ENCODE assay signal across 13 cellular contexts in genomic region chr3:50632450-50632849, GRCh38. TPM values are rescaled to one million over a fixed set of nuclear protein-coding genes. Genes with fewer than 3 reads are reported as not detected.
DNase-seq lines count a peak whose midpoint lies in the region; ATAC-seq and TF ChIP-seq lines count a peak whose summit lies in the region.
"Had no signal": no experiment of that assay in that cellular context is flagged by ENCODE, and none has a peak within 500 bp of the region (broad histone marks: within the 10 kb centered on the region; RNA-seq: fewer than 3 reads in every experiment).

No MANE protein-coding gene starts in this region.

- H3K27me3 ChIP-seq in stomach (no peaks in the 10 kb centered on the region), endodermal cell (ENCODE audit: control insufficient read depth, insufficient read depth, low read length, poor library complexity, severe bottlenecking) (no peaks in the 10 kb centered on the region)
- H3K27me3 ChIP-seq: ovary had no signal

- H3K4me3 Mint-ChIP-seq in T-cell (peak overlapping the region in 1 of 3 donors; percentile 35), endodermal cell (no peak overlapping the region)

- H3K9ac ChIP-seq in endodermal cell (ENCODE audit: extremely low read depth, low read length, poor library complexity, severe bottlenecking), result no peak overlapping the region

- POLR2A ChIA-PET in T-cell (lab: Charles Lee), result interaction anchor here in 1 of 2 donors (0.6 kb wide), 1 partner anchor 1032 kb away, joined by 10 read pairs; no protein-coding TSS in a partner anchor

- intact Hi-C loops in stomach (cut with DNase I; ENCODE audit: low total_unique reads), result no loop called here

- TF ChIP-seq EP300 in stomach (IDR thresholded peaks at IDR 0.05), result no peak

- H3K9me3 Mint-ChIP-seq in T-cell, result no peaks in the 10 kb centered on the region
- H3K9me3 Mint-ChIP-seq in endodermal cell, result no peaks in the 10 kb centered on the region

- ATAC-seq in HG02852 (IDR thresholded peaks at IDR 0.05; ENCODE audit: unreplicated experiment), result peak; percentile 38
- peak; percentile 24 to 39 (median 32) for ATAC-seq in T-cell (replicated peaks in 1 of 4)
- ATAC-seq in HG03159 (IDR thresholded peaks at IDR 0.05; ENCODE audit: unreplicated experiment), result no peak

- H3K36me3 ChIP-seq in stomach (peaks cover 0 to 22% (median 0%) of the 10 kb centered on the region in 4 donors), endodermal cell (ENCODE audit: control insufficient read depth, insufficient read depth, low read length) (no peaks in the 10 kb centered on the region)
- H3K36me3 ChIP-seq: HAP-1, ovary had no signal

- H3K9me3 ChIP-seq in stomach (no peaks in the 10 kb centered on the region), endodermal cell (ENCODE audit: control insufficient read depth, low read length) (no peaks in the 10 kb centered on the region)
- H3K9me3 ChIP-seq: HAP-1, ovary had no signal

- peak overlapping the region in 1 of 5 donors; percentile 17 for H3K27ac ChIP-seq in stomach
- H3K27ac ChIP-seq in endodermal cell (ENCODE audit: low read depth, low read length), result no peak overlapping the region
- H3K27ac ChIP-seq: ovary had no signal

- no peak for TF ChIP-seq CTCF in stomach (IDR thresholded peaks at IDR 0.05)
- TF ChIP-seq CTCF in endodermal cell (conservative IDR thresholded peaks at IDR 0.05), result no peak

- peak overlapping the region; percentile 80 to 83 for H3K27ac Mint-ChIP-seq in T-cell
- no peak overlapping the region for H3K27ac Mint-ChIP-seq in endodermal cell

- TF ChIP-seq POLR2A in stomach (IDR thresholded peaks at IDR 0.05), result no peak

- H3K36me3 Mint-ChIP-seq in T-cell (peaks cover 7% of the 10 kb centered on the region), endodermal cell (ENCODE audit: low read depth) (peaks cover 2% of the 10 kb centered on the region)

- DNase-seq in CD1c-positive myeloid dendritic cell (ENCODE audit: extremely low spot score) (peak; percentile 79), T-cell (no peak), left kidney (ENCODE audit: low read depth, low spot score) (peak; percentile 53), dedifferentiated amniotic fluid mesenchymal stem cell (ENCODE audit: extremely low spot score) (no peak), stomach (no peak), endodermal cell (no peak)
- DNase-seq: DMS153, NCI-H510A treated with DMSO at 0.1 percent for 48 hours, ovary, T1000 had no signal

- H3K4me1 Mint-ChIP-seq in T-cell (peaks cover 88 to 93% (median 90%) of the 10 kb centered on the region in 3 donors), endodermal cell (peaks cover 25% of the 10 kb centered on the region)

- CTCF ChIA-PET in T-cell (lab: Charles Lee), result interaction anchor here in 1 of 2 donors (2.5 kb wide), 1 partner anchor 17 kb away, joined by 6 read pairs; no protein-coding TSS in a partner anchor

- H3K4me3 ChIP-seq in stomach (no peak overlapping the region), endodermal cell (ENCODE audit: low read length) (no peak overlapping the region)
- H3K4me3 ChIP-seq: HAP-1, ovary had no signal

- H3K4me1 ChIP-seq in stomach (peaks cover 0 to 64% (median 23%) of the 10 kb centered on the region in 4 donors), endodermal cell (ENCODE audit: control insufficient read depth, insufficient read depth, low read length) (no peaks in the 10 kb centered on the region)
- H3K4me1 ChIP-seq: HAP-1 had no signal

- WGBS in stomach, 5 donors, result 55 to 68% (median 61%) methylated on average over 5 of the region's 5 CpGs
- WGBS in endodermal cell (ENCODE audit: insufficient coverage in 1 of 2, insufficient read length in 1 of 2), 2 experiments, result 80 to 91% methylated on average over 1 to 5 of the region's 5 CpGs

- H3K27me3 Mint-ChIP-seq in T-cell (no peaks in the 10 kb centered on the region), endodermal cell (ENCODE audit: insufficient read depth) (no peaks in the 10 kb centered on the region)

RNA-seq across cellular contexts. Expression of gene MAPKAPK3, which starts 15.5 kb away (rescaled TPM):
- 10 to 100 TPM; 35.1 to 66.6 (median 53.0) TPM for total RNA-seq in T-cell
- 10 to 100 TPM; 10.3 to 50.0 (median 24.6) TPM for total RNA-seq in stomach
- polyA plus RNA-seq in stomach, result 10 to 100 TPM; 21.5 to 41.3 (median 37.1) TPM
- total RNA-seq in endodermal cell, result 10 to 100 TPM; 37.2 to 39.7 TPM
- polyA plus RNA-seq in endodermal cell (2013, experiment 1 of 2), result 29.9 TPM
- 26.1 TPM for polyA plus RNA-seq in endodermal cell (2013, experiment 2 of 2)

RNA-seq across cellular contexts. Expression of gene CISH, which starts 20.9 kb away (rescaled TPM):
- total RNA-seq in T-cell, result 100 to 1,000 TPM in 3 of 5 donors, 10 to 100 TPM in 2; 37.4 to 217 (median 190) TPM
- 1 to 10 TPM; 1.8 to 5.7 (median 3.6) TPM for total RNA-seq in stomach
- polyA plus RNA-seq in stomach, result 10 to 100 TPM in 1 of 3 donors, 1 to 10 TPM in 2; 6.8 to 11.5 (median 7.7) TPM
- 1 to 10 TPM; 1.2 to 2.0 TPM for total RNA-seq in endodermal cell
- 3.6 TPM for polyA plus RNA-seq in endodermal cell (2013, experiment 1 of 2)
- 3.7 TPM for polyA plus RNA-seq in endodermal cell (2013, experiment 2 of 2)

RNA-seq across cellular contexts. Expression of gene DOCK3, which starts 42.3 kb away (rescaled TPM):
- 1 to 10 TPM; 2.0 to 3.2 (median 2.6) TPM for total RNA-seq in T-cell
- 1 to 10 TPM in 3 of 5 donors, under 1 TPM in 1, not detected in 1; 0.72 to 2.3 (median 1.8) TPM for total RNA-seq in stomach
- under 1 TPM in 2 of 3 donors, not detected in 1; 0.06 to 0.73 TPM for polyA plus RNA-seq in stomach
- total RNA-seq in endodermal cell, result 1 to 10 TPM; 7.7 to 8.5 TPM
- 4.2 TPM for polyA plus RNA-seq in endodermal cell (2013, experiment 1 of 2)
- 3.9 TPM for polyA plus RNA-seq in endodermal cell (2013, experiment 2 of 2)

Comparison
In these comparisons a context has a peak if more than half of its experiments do, and no peak if none do; other contexts are left out.
1. DNase-seq: peak in CD1c-positive myeloid dendritic cell (single experiment) and left kidney (single experiment); none in T-cell (0 of 34), dedifferentiated amniotic fluid mesenchymal stem cell (single experiment), stomach (single experiment) and endodermal cell (single experiment).
2. RNA of gene CISH, which starts 20.9 kb away (total RNA-seq): 37.4 to 217 TPM in T-cell; 1.8 to 5.7 TPM in stomach and 1.2 to 2.0 TPM in endodermal cell; every median in the first group is over 4 times any median in the second.